In the genomic region with DNA sequence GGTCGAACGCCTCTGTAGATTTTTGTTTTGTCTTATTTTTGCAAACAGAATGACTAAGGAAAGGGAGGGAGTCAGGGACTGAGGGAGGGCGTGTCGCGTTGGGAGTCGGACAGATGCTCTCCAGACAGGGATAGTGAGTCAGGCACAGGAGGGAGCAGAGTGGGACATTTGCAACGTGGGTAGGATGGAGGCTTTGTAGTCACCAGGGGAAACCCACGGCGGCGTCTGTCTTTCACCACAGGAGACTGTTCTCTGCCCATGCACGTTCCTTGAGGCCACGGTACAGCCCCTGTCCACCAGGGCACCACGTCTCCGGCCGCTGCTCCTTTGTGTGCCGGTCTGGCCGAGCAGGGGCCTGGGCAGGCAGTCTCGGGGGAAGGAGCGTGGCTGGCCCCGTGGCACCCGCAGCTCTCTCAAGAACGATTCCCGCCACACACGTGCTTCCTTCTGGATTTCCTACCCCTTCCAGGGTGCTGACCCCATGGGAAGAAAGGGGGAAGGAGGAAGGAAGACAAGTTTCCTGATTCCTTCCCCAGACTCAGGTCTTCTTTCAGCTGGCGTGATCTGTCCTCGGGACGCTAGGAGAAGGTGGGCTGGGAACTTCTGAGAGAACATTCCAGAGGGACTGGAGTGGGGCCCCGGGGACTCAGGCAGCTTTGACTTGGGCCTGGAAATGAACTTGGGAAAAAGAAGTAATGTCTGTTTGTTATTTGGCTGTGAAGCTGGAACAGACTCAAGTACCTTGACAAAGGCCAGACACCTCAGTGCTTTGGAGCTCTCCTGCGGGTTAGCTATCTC, we compare ENCODE assay signal across 11 cellular contexts. TPM values are rescaled to one million over a fixed set of nuclear protein-coding genes. Genes with fewer than 3 reads are reported as not detected.
DNase-seq lines count a peak whose midpoint lies in the region; FAIRE-seq and TF ChIP-seq lines count a peak whose summit lies in the region.
"Not testable (repeated sequence)": the region's sequence is repeated elsewhere in the genome, so short reads cannot be mapped to it uniquely, and the experiment has no call there.
"Had no signal": no experiment of that assay in that cellular context is flagged by ENCODE, and none has a peak within 500 bp of the region (broad histone marks: within the 10 kb centered on the region; RNA-seq: fewer than 3 reads in every experiment).

No MANE protein-coding gene starts in this region.

- H3K18ac ChIP-seq in mesenchymal stem cell (ENCODE audit: low read depth in 1 of 2, low read length in 2 of 2): not testable (repeated sequence)

- POLR2A ChIA-PET in endothelial cell of umbilical vein (lab: Charles Lee): not testable (repeated sequence)

- intact Hi-C loops in endothelial cell of umbilical vein (cut with micrococcal nuclease): not testable (repeated sequence)

- not testable (repeated sequence) for FAIRE-seq in astrocyte (lab: Jason Lieb, UNC)
- peak; percentile 73 for FAIRE-seq in endothelial cell of umbilical vein (lab: Jason Lieb, UNC)

- H3K9me1 ChIP-seq in endothelial cell of umbilical vein (replicated peaks; ENCODE audit: control insufficient read depth, extremely low read depth, insufficient read depth, low read length): not testable (repeated sequence)

- not testable (repeated sequence) for H3K36me3 ChIP-seq in astrocyte (ENCODE audit: insufficient read depth, low read length); endothelial cell of umbilical vein (ENCODE audit: control insufficient read depth in 2 of 2, extremely low read depth in 1 of 2, insufficient read depth in 2 of 2, low read length in 2 of 2); hepatocyte (replicated peaks; ENCODE audit: insufficient read depth, low read depth); mesenchymal stem cell (ENCODE audit: control insufficient read depth in 1 of 2, insufficient read depth in 2 of 2, low read depth in 1 of 2, low read length in 2 of 2); smooth muscle cell (ENCODE audit: low read depth)

- not testable (repeated sequence) for H4K8ac ChIP-seq in mesenchymal stem cell (ENCODE audit: low read length)

- H3K79me2 ChIP-seq in astrocyte (ENCODE audit: insufficient read depth, low read length); endothelial cell of umbilical vein (ENCODE audit: control insufficient read depth, insufficient read depth, low read length); hepatocyte; smooth muscle cell (ENCODE audit: low read depth): not testable (repeated sequence)

- CTCF ChIA-PET in endothelial cell of umbilical vein (lab: Charles Lee): not testable (repeated sequence)

- H4K91ac ChIP-seq in mesenchymal stem cell (ENCODE audit: low read length): not testable (repeated sequence)

- H3K9me3 ChIP-seq in astrocyte (ENCODE audit: insufficient read depth, low read depth, low read length); endothelial cell of umbilical vein (replicated peaks; ENCODE audit: control insufficient read depth, insufficient read depth, low read length); hepatocyte (ENCODE audit: low read depth); mesenchymal stem cell (ENCODE audit: control insufficient read depth, low read length); smooth muscle cell (replicated peaks; ENCODE audit: low read depth): not testable (repeated sequence)

- H3K9me3 Mint-ChIP-seq in astrocyte (ENCODE audit: unreplicated experiment): not testable (repeated sequence)

- not testable (repeated sequence) for H2BK120ac ChIP-seq in mesenchymal stem cell (ENCODE audit: low read depth, low read length)

- H2BK5ac ChIP-seq in mesenchymal stem cell (ENCODE audit: low read depth, low read length, poor library complexity, severe bottlenecking): peak overlapping the region; percentile 61

- H4K20me1 ChIP-seq in astrocyte (ENCODE audit: insufficient read depth, low read length); endothelial cell of umbilical vein (replicated peaks; ENCODE audit: control insufficient read depth, extremely low read depth, insufficient read depth, low read length); hepatocyte (ENCODE audit: insufficient read depth, poor library complexity, severe bottlenecking); smooth muscle cell (ENCODE audit: low read depth): not testable (repeated sequence)

- H3K36me3 Mint-ChIP-seq in astrocyte (ENCODE audit: low read depth, unreplicated experiment): not testable (repeated sequence)

- not testable (repeated sequence) for H2AFZ ChIP-seq in astrocyte (ENCODE audit: low read depth, low read length); endothelial cell of umbilical vein (ENCODE audit: low read depth, low read length); hepatocyte; mesenchymal stem cell (ENCODE audit: low read depth, low read length); smooth muscle cell (ENCODE audit: low read depth)

- not testable (repeated sequence) for H2BK15ac ChIP-seq in mesenchymal stem cell (ENCODE audit: low read depth, poor library complexity, severe bottlenecking)

- not testable (repeated sequence) for H3K4ac ChIP-seq in mesenchymal stem cell (ENCODE audit: low read depth in 1 of 2, low read length in 2 of 2)

- not testable (repeated sequence) for H3K79me1 ChIP-seq in mesenchymal stem cell (replicated peaks; ENCODE audit: low read length, poor library complexity, severe bottlenecking)

- BruUV-seq in endothelial cell of umbilical vein (replicated peaks; lab: Mats Ljungman, UMichigan): not testable (repeated sequence)

- H3K9ac ChIP-seq in astrocyte (ENCODE audit: low read length) (peak overlapping the region; percentile 72), smooth muscle cell (ENCODE audit: low read depth) (peak overlapping the region; percentile 100)
- not testable (repeated sequence) for H3K9ac ChIP-seq in endothelial cell of umbilical vein (replicated peaks; ENCODE audit: extremely low read depth, insufficient read depth, low read length); mesenchymal stem cell (ENCODE audit: low read length)

- H3K27ac Mint-ChIP-seq in astrocyte (ENCODE audit: unreplicated experiment): peak overlapping the region; percentile 87

- TF ChIP-seq POLR2A in endothelial cell of umbilical vein (IDR thresholded peaks at IDR 0.05; ENCODE audit: low read depth, low read length): not testable (repeated sequence)

- not testable (repeated sequence) for H2BK12ac ChIP-seq in mesenchymal stem cell (ENCODE audit: low read length in 2 of 2)

- 70% methylated on average over 29 of the region's 29 CpGs for WGBS in hepatocyte (ENCODE audit: low lambda C conversion rate, missing lambda C conversion rate)
- 64% methylated on average over 18 of the region's 29 CpGs for WGBS in mesenchymal stem cell
- WGBS in smooth muscle cell (ENCODE audit: low lambda C conversion rate): 37% methylated on average over 27 of the region's 29 CpGs

- DNase-seq in Caki2 (ENCODE audit: low read depth) (peak; percentile 61), RPMI7951 (ENCODE audit: low read depth) (peak; percentile 34), astrocyte (ENCODE audit: low read depth) (peak; percentile 18)
- DNase-seq in endothelial cell of umbilical vein (ENCODE audit: low read depth, low spot score); hepatocyte (ENCODE audit: low spot score); mesenchymal stem cell; smooth muscle cell (lab: John Stamatoyannopoulos, UW; ENCODE audit: unreplicated experiment): not testable (repeated sequence)

- H3K27me3 Mint-ChIP-seq in astrocyte (ENCODE audit: low read depth, unreplicated experiment): peaks cover 17% of the 10 kb centered on the region

- not testable (repeated sequence) for TF ChIP-seq CTCF in astrocyte (IDR thresholded peaks at IDR 0.05; ENCODE audit: insufficient read depth, low read depth, low read length); endothelial cell of umbilical vein (IDR thresholded peaks at IDR 0.05; ENCODE audit: extremely low read depth in 1 of 2, insufficient read depth in 1 of 2, low read depth in 1 of 2, low read length in 2 of 2); hepatocyte (IDR thresholded peaks at IDR 0.05; ENCODE audit: poor library complexity); smooth muscle cell (IDR thresholded peaks at IDR 0.05; ENCODE audit: borderline replicate concordance, insufficient read depth, poor library complexity, severe bottlenecking)

- H3K14ac ChIP-seq in mesenchymal stem cell (ENCODE audit: low read length in 2 of 2): not testable (repeated sequence)

- H3K4me3 Mint-ChIP-seq in astrocyte (ENCODE audit: unreplicated experiment): not testable (repeated sequence)

- not testable (repeated sequence) for H3K9me2 ChIP-seq in hepatocyte (replicated peaks; ENCODE audit: insufficient read depth)

- H3K23ac ChIP-seq in mesenchymal stem cell (ENCODE audit: low read length in 2 of 2): not testable (repeated sequence)

- H3K27ac ChIP-seq in astrocyte (ENCODE audit: low read depth, low read length) (peak overlapping the region; percentile 83), hepatocyte (peak overlapping the region; percentile 98), mesenchymal stem cell (ENCODE audit: low read length, poor library complexity, severe bottlenecking) (peak overlapping the region; percentile 10), smooth muscle cell (ENCODE audit: low read depth) (peak overlapping the region; percentile 100)
- H3K27ac ChIP-seq in endothelial cell of umbilical vein (ENCODE audit: insufficient read depth, low read depth, low read length): not testable (repeated sequence)

- not testable (repeated sequence) for H2AK5ac ChIP-seq in mesenchymal stem cell (ENCODE audit: low read length, severe bottlenecking)

- H3K4me3 ChIP-seq in astrocyte (ENCODE audit: insufficient read depth, low read depth, low read length); endothelial cell of umbilical vein (replicated peaks in 1 of 3; ENCODE audit: insufficient read depth in 1 of 3, low read depth in 1 of 3, low read length in 3 of 3); hepatocyte; mesenchymal stem cell (ENCODE audit: insufficient read depth in 1 of 2, low read depth in 1 of 2, low read length in 2 of 2); smooth muscle cell: not testable (repeated sequence)

- dilution Hi-C loops in endothelial cell of umbilical vein (cut with MboI; ENCODE audit: extremely low pct_ligation_motif_present, low sequenced_read_pairs): not testable (repeated sequence)

- H3K27me3 ChIP-seq in astrocyte (ENCODE audit: insufficient read depth, low read length); endothelial cell of umbilical vein (ENCODE audit: control insufficient read depth in 2 of 2, insufficient read depth in 2 of 2, low read length in 2 of 2); hepatocyte; smooth muscle cell (ENCODE audit: low read depth): not testable (repeated sequence)
- H3K27me3 ChIP-seq in mesenchymal stem cell (ENCODE audit: control insufficient read depth in 1 of 2, insufficient read depth in 1 of 2, low read length in 2 of 2): peaks cover 5 to 11% of the 10 kb centered on the region in 2 experiments

- H3K4me1 ChIP-seq in astrocyte (ENCODE audit: insufficient read depth, low read length); endothelial cell of umbilical vein (ENCODE audit: control insufficient read depth, extremely low read depth, insufficient read depth, low read length); hepatocyte (ENCODE audit: insufficient read depth); mesenchymal stem cell (ENCODE audit: control insufficient read depth, insufficient read depth, low read depth, low read length); smooth muscle cell (ENCODE audit: low read depth): not testable (repeated sequence)

- peaks cover 16% of the 10 kb centered on the region for H3K4me1 Mint-ChIP-seq in astrocyte (ENCODE audit: low read depth, unreplicated experiment)

- in situ Hi-C loops in Caki2 (cut with HindIII; ENCODE audit: low pct_unique_long_range_greater_than_20kb, low sequenced_read_pairs): not testable (repeated sequence)

- peak overlapping the region; percentile 58 for H3K4me2 ChIP-seq in astrocyte (ENCODE audit: low read length)
- H3K4me2 ChIP-seq in endothelial cell of umbilical vein (ENCODE audit: insufficient read depth, low read length); mesenchymal stem cell (ENCODE audit: low read length, poor library complexity, severe bottlenecking): not testable (repeated sequence)
- H3K4me2 ChIP-seq in hepatocyte: peak overlapping the region; percentile 43
- peak overlapping the region; percentile 83 for H3K4me2 ChIP-seq in smooth muscle cell

- not testable (repeated sequence) for H3F3A ChIP-seq in smooth muscle cell (ENCODE audit: low read depth)

RNA-seq across cellular contexts. Expression of a gene that starts 45.7 kb away (rescaled TPM):
- total RNA-seq in Caki2 (2014; rRNA removed; shearing (Covaris generic); ENCODE audit: low replicate concordance): not detected in 2 replicates
- not detected in 2 replicates for total RNA-seq in RPMI7951 (2014; rRNA removed; shearing (Covaris generic))
- not detected in 2 replicates for total RNA-seq in astrocyte
- total RNA-seq in endothelial cell of umbilical vein: not detected in 2 replicates
- not detected in 2 replicates for polyA plus RNA-seq in endothelial cell of umbilical vein
- not detected in 2 replicates for polyA plus RNA-seq in endothelial cell of umbilical vein (2011; cell fraction: cytosol; rRNA removed)
- not detected in 2 replicates for polyA plus RNA-seq in endothelial cell of umbilical vein (2011; cell fraction: nucleus; rRNA removed)
- not detected in 2 replicates for polyA plus RNA-seq in endothelial cell of umbilical vein (2012)
- not detected in 2 replicates for polyA minus RNA-seq in endothelial cell of umbilical vein
- polyA minus RNA-seq in endothelial cell of umbilical vein (2011; cell fraction: cytosol; rRNA and poly(A)+ RNA removed): not detected
- not detected in 2 replicates for polyA minus RNA-seq in endothelial cell of umbilical vein (2011; cell fraction: nucleus; rRNA and poly(A)+ RNA removed)
- total RNA-seq in hepatocyte: not detected in 2 replicates
- polyA plus RNA-seq in hepatocyte: not detected in 2 replicates
- polyA plus RNA-seq in mesenchymal stem cell (2013, experiment 1 of 2): not detected
- polyA plus RNA-seq in mesenchymal stem cell (2013, experiment 2 of 2): not detected
- total RNA-seq in smooth muscle cell: not detected in 2 replicates
- not detected in 2 replicates for polyA plus RNA-seq in smooth muscle cell
- total RNA-seq: Calu3; CD4-positive, CD25-positive, alpha-beta regulatory T cell; H1; HFFc6 had no signal
- polyA plus RNA-seq: CD4-positive, CD25-positive, alpha-beta regulatory T cell; H1 had no signal
